Comparison of ENCODE assay signal across 16 cellular contexts in genomic region chr9:114043660-114044059, GRCh38. TPM values are rescaled to one million over a fixed set of nuclear protein-coding genes. Genes with fewer than 3 reads are reported as not detected.
"Had no signal": no experiment of that assay in that cellular context is flagged by ENCODE, and none has a peak within 500 bp of the region (broad histone marks: within the 10 kb centered on the region; RNA-seq: fewer than 3 reads in every experiment).

No MANE protein-coding gene starts in this region.

RNA-seq across cellular contexts. Expression of gene AMBP, which starts 34.4 kb away (rescaled TPM):
- total RNA-seq: activated naive CD4-positive, alpha-beta T cell treated with anti-CD3 and anti-CD28 coated beads for 36 hours; activated naive CD4-positive, alpha-beta T cell treated with anti-CD3 and anti-CD28 coated beads, Interleukin-2, amount 50 U/mL, for 72 hours; activated naive CD8-positive, alpha-beta T cell treated with anti-CD3 and anti-CD28 coated beads for 36 hours; activated naive CD8-positive, alpha-beta T cell treated with anti-CD3 and anti-CD28 coated beads, Interleukin-2, amount 10 ng/mL, durations not matched to agents 7 days and 5 days; activated T-cell treated with anti-CD3 and anti-CD28 coated beads, Interleukin-2, amount 50 U/mL, for 72 hours; activated T-helper 1 cell treated with anti-CD3 and anti-CD28 coated beads, Interleukin-12 subunit alpha, Interleukin-12 subunit beta, Interleukin-2, Interleukin-4 antibody, amounts not matched to agents 30 ng/mL and 10 ng/mL and 1 ng/mL, durations not matched to agents 14 hours and 24 hours and 36 hours; activated T-helper 17 cell treated with anti-CD3 and anti-CD28 coated beads, Interleukin-2, amount 50 U/mL, for 72 hours; activated T-helper 2 cell treated with anti-CD3 and anti-CD28 coated beads, Interferon-gamma antibody, Interleukin-2, Interleukin-4, amounts not matched to agents 10 μg/mL and 5 μg/mL and 100 μg/mL, durations not matched to agents 14 hours and 24 hours and 36 hours; aorta; astrocyte; bronchial epithelial cell; cardiac muscle cell; cardiac septum; cerebellum; chondrocyte had no signal

RNA-seq across cellular contexts. Expression of gene KIF12, which starts 55.4 kb away (rescaled TPM):
- total RNA-seq: activated naive CD4-positive, alpha-beta T cell treated with anti-CD3 and anti-CD28 coated beads for 36 hours; activated naive CD4-positive, alpha-beta T cell treated with anti-CD3 and anti-CD28 coated beads, Interleukin-2, amount 50 U/mL, for 72 hours; activated naive CD8-positive, alpha-beta T cell treated with anti-CD3 and anti-CD28 coated beads for 36 hours; activated naive CD8-positive, alpha-beta T cell treated with anti-CD3 and anti-CD28 coated beads, Interleukin-2, amount 10 ng/mL, durations not matched to agents 7 days and 5 days; activated T-cell treated with anti-CD3 and anti-CD28 coated beads, Interleukin-2, amount 50 U/mL, for 72 hours; activated T-helper 1 cell treated with anti-CD3 and anti-CD28 coated beads, Interleukin-12 subunit alpha, Interleukin-12 subunit beta, Interleukin-2, Interleukin-4 antibody, amounts not matched to agents 30 ng/mL and 10 ng/mL and 1 ng/mL, durations not matched to agents 14 hours and 24 hours and 36 hours; activated T-helper 17 cell treated with anti-CD3 and anti-CD28 coated beads, Interleukin-2, amount 50 U/mL, for 72 hours; activated T-helper 2 cell treated with anti-CD3 and anti-CD28 coated beads, Interferon-gamma antibody, Interleukin-2, Interleukin-4, amounts not matched to agents 10 μg/mL and 5 μg/mL and 100 μg/mL, durations not matched to agents 14 hours and 24 hours and 36 hours; aorta; ascending aorta; bronchial epithelial cell; cardiac septum had no signal
